In the genomic region with DNA sequence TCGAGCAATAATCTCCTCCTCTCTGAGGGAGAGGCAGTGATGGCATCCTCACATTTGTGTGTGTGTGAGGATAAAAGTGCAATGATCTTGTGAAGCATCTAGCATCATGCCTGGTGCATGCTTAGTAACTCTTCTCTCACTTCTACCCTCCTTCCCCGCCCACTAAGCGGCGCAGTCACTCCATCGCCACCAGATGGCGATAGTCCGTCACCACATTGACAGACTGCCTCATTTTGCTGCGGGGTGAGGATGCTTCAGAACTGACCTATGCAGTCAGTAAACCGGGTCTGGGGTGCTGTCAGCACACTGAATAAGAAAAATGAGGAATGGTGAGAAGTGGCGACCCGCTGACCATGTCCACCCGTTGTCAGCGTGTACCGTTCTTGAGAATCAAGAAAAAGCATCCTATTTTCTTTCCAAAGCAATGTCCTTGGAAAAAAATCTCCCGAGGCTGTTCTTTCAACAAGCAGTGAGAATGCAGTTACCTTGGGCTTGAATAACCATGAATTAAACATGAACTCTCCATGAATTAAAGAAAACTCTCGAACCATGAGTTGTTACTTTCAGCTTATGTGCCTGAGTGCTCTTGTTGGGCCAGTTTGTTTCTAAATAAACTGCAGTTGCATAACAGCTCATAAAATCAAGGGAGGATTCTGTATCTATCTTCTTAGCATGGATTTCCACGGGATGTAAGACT, we compare ENCODE assay signal across 8 cellular contexts. TPM values are rescaled to one million over a fixed set of nuclear protein-coding genes. Genes with fewer than 3 reads are reported as not detected.
DNase-seq lines count a peak whose midpoint lies in the region; TF ChIP-seq lines count a peak whose summit lies in the region.

No MANE protein-coding gene starts in this region.

- TF ChIP-seq CTCF in LNCAP (IDR thresholded peaks at IDR 0.05), result peak; percentile 87
- TF ChIP-seq CTCF in foreskin fibroblast (IDR thresholded peaks at IDR 0.05; ENCODE audit: low read depth, low read length), result peak; percentile 99

- in situ Hi-C loops in GM23248 (cut with MboI), result no loop called here

- peaks cover 14% of the 10 kb centered on the region for H3K27me3 ChIP-seq in GM23248 (replicated peaks; ENCODE audit: insufficient read depth)

- H3K4me1 ChIP-seq in GM23248 (ENCODE audit: insufficient read depth), result peaks cover 10% of the 10 kb centered on the region

- DNase-seq in ELF-1 (ENCODE audit: low read depth, low spot score) (peak; percentile 86), GM23248 (peak; percentile 85), SHP77 (lab: John Stamatoyannopoulos, UW) (peak; percentile 51 to 55), foreskin fibroblast (peak; percentile 64 to 91), occipital lobe (lab: John Stamatoyannopoulos, UW) (peak; percentile 84)
- DNase-seq in activated effector memory CD4-positive, alpha-beta T cell treated with anti-CD3 and anti-CD28 coated beads, Interleukin-2, amount 50 U/mL, for 16 hours, result peak; percentile 90

- H3K9me3 ChIP-seq in GM23248 (ENCODE audit: low read depth), result no peaks in the 10 kb centered on the region

- H3K9ac ChIP-seq in GM23248, result no peak overlapping the region

- H2AFZ ChIP-seq in GM23248, result peak overlapping the region; percentile 22; the same call in 1 of the 2 replicates

- no peak overlapping the region for H3K4me2 ChIP-seq in GM23248 (ENCODE audit: unreplicated experiment)

- H3K79me2 ChIP-seq in GM23248 (ENCODE audit: insufficient read depth), result no peaks in the 10 kb centered on the region

- no peaks in the 10 kb centered on the region for H3F3A ChIP-seq in GM23248 (ENCODE audit: insufficient read depth)

- no peaks in the 10 kb centered on the region for H3K36me3 ChIP-seq in GM23248 (ENCODE audit: low read depth)

- no peaks in the 10 kb centered on the region for H3K9me2 ChIP-seq in GM23248 (ENCODE audit: insufficient read depth)

- H3K27ac ChIP-seq in GM23248 (no peak overlapping the region), temporal lobe (ENCODE audit: low read depth, low read length) (peak overlapping the region; percentile 20)

- H3K4me3 ChIP-seq in GM23248 (no peak overlapping the region), foreskin fibroblast (ENCODE audit: low read depth in 1 of 2, low read length in 2 of 2) (no peak overlapping the region)

- H4K20me1 ChIP-seq in GM23248 (ENCODE audit: insufficient read depth), result no peaks in the 10 kb centered on the region

- 8 to 9% methylated on average over 17 of the region's 17 CpGs for WGBS in GM23248 (ENCODE audit: low coverage in 1 of 2, low lambda C conversion rate in 2 of 2, missing lambda C conversion rate in 2 of 2), 2 experiments

RNA-seq across cellular contexts. Expression of gene TMEM177, which starts 37.3 kb away (rescaled TPM):
- total RNA-seq in GM23248 (2014; rRNA removed; shearing (Covaris generic)), result 8.5 and 9.5 TPM in 2 replicates
- polyA plus RNA-seq in GM23248 (2016; fragmentation: Nextera tagmentation; extraction: Ambion mirVana), result 10.0 and 10.4 TPM in 2 replicates
- total RNA-seq in occipital lobe (15.9 TPM), temporal lobe (6.4 TPM)
